ENCODE assay signal across 8 cellular contexts in genomic region chr7:27201231-27202017, GRCh38. TPM values are rescaled to one million over a fixed set of nuclear protein-coding genes. Genes with fewer than 3 reads are reported as not detected.
DNase-seq lines count a peak whose midpoint lies in the region; ATAC-seq, FAIRE-seq and TF ChIP-seq lines count a peak whose summit lies in the region.
"Had no signal": no experiment of that assay in that cellular context is flagged by ENCODE, and none has a peak within 500 bp of the region (broad histone marks: within the 10 kb centered on the region; RNA-seq: fewer than 3 reads in every experiment).

No MANE protein-coding gene starts in this region.

- peaks cover 0 to 11% (median 3%) of the 10 kb centered on the region in 8 donors for H3K9me3 Mint-ChIP-seq in CD4-positive, alpha-beta memory T cell

- no peaks in the 10 kb centered on the region for H3K36me3 Mint-ChIP-seq in CD4-positive, alpha-beta memory T cell

- H3K27ac ChIP-seq in CD4-positive, alpha-beta memory T cell (ENCODE audit: low read depth, low read length) = no peak overlapping the region
- no peak overlapping the region for H3K27ac ChIP-seq in OCI-LY1 (ENCODE audit: low read depth, low read length, poor library complexity, severe bottlenecking)
- H3K27ac ChIP-seq in keratinocyte (ENCODE audit: control insufficient read depth, insufficient read depth, low read length) = no peak overlapping the region

- H2AFZ ChIP-seq in OCI-LY1 (ENCODE audit: low read length) = no peak overlapping the region
- no peak overlapping the region for H2AFZ ChIP-seq in keratinocyte (ENCODE audit: control insufficient read depth, low read length)

- intact Hi-C loops in CD4-positive, alpha-beta memory T cell (cut with micrococcal nuclease) = no loop called here

- H3K4me2 ChIP-seq in OCI-LY1 (ENCODE audit: low read length) (peak overlapping the region; percentile 86), keratinocyte (ENCODE audit: control insufficient read depth, extremely low read depth, insufficient read depth, low read depth, low read length) (peak overlapping the region; percentile 82)

- no peaks in the 10 kb centered on the region for H3K9me3 ChIP-seq in CD4-positive, alpha-beta memory T cell (ENCODE audit: control insufficient read depth in 1 of 2, low read length in 2 of 2)
- no peaks in the 10 kb centered on the region for H3K9me3 ChIP-seq in OCI-LY1 (ENCODE audit: low read length)
- H3K9me3 ChIP-seq in keratinocyte (ENCODE audit: control insufficient read depth, low read depth, low read length) = no peaks in the 10 kb centered on the region
- H3K9me3 ChIP-seq: heart left ventricle had no signal

- peaks cover 72 to 81% of the 10 kb centered on the region in 2 donors for H3K27me3 Mint-ChIP-seq in CD4-positive, alpha-beta memory T cell

- H4K20me1 ChIP-seq in OCI-LY1 (ENCODE audit: insufficient read depth, low read length) = no peaks in the 10 kb centered on the region
- peaks cover 5% of the 10 kb centered on the region for H4K20me1 ChIP-seq in keratinocyte (ENCODE audit: control insufficient read depth, extremely low read depth, insufficient read depth, low read length)

- H3K4me1 Mint-ChIP-seq in CD4-positive, alpha-beta memory T cell = peaks cover 28 to 64% (median 41%) of the 10 kb centered on the region in 4 donors

- H3K36me3 ChIP-seq in CD4-positive, alpha-beta memory T cell (ENCODE audit: insufficient read depth, low read length) = no peaks in the 10 kb centered on the region
- H3K36me3 ChIP-seq in OCI-LY1 (ENCODE audit: insufficient read depth, low read length) (no peaks in the 10 kb centered on the region), keratinocyte (ENCODE audit: control insufficient read depth in 2 of 2, extremely low read depth in 1 of 2, insufficient read depth in 2 of 2, low read length in 2 of 2) (no peaks in the 10 kb centered on the region)
- H3K36me3 ChIP-seq: heart left ventricle had no signal

- dilution Hi-C loops in keratinocyte (cut with MboI; ENCODE audit: extremely low pct_ligation_motif_present, low sequenced_read_pairs) = loop anchor here (25.0 kb wide), 1 partner anchor 386 kb away; no protein-coding TSS in a partner anchor

- POLR2A ChIA-PET in CD4-positive, alpha-beta memory T cell (lab: Charles Lee; ENCODE audit: partially characterized antibody) = interaction anchor here (1.3 kb wide), 1 partner anchor 16 kb away, joined by 3 read pairs; the partner anchor contains the start of gene HOXA11

- H3K9me1 ChIP-seq in keratinocyte (ENCODE audit: control insufficient read depth, extremely low read depth, insufficient read depth, low read length) = no peaks in the 10 kb centered on the region

- no peaks in the 10 kb centered on the region for H3F3A ChIP-seq in OCI-LY1 (ENCODE audit: insufficient read depth, low read length)

- H3K4me1 ChIP-seq in CD4-positive, alpha-beta memory T cell (ENCODE audit: insufficient read depth, low read length) = peaks cover 40% of the 10 kb centered on the region
- H3K4me1 ChIP-seq in OCI-LY1 (ENCODE audit: insufficient read depth, low read length, severe bottlenecking) = peaks cover 34% of the 10 kb centered on the region
- H3K4me1 ChIP-seq in keratinocyte (ENCODE audit: control insufficient read depth, extremely low read depth, insufficient read depth, low read length) = peaks cover 7% of the 10 kb centered on the region

- H3K27me3 ChIP-seq in CD4-positive, alpha-beta memory T cell (ENCODE audit: insufficient read depth, low read length) = peaks cover 82% of the 10 kb centered on the region
- H3K27me3 ChIP-seq in OCI-LY1 (ENCODE audit: insufficient read depth, low read length) = peaks cover 5% of the 10 kb centered on the region; the same call in 1 of the 2 replicates
- H3K27me3 ChIP-seq in keratinocyte (ENCODE audit: control insufficient read depth, extremely low read depth, insufficient read depth, low read length) = peaks cover 88% of the 10 kb centered on the region

- H3K9me2 ChIP-seq in OCI-LY1 (ENCODE audit: low read depth, low read length) = no peaks in the 10 kb centered on the region

- CTCF ChIA-PET in CD4-positive, alpha-beta memory T cell (lab: Charles Lee; ENCODE audit: partially characterized antibody) = interaction anchor here (1.2 kb wide), 1 partner anchor 38 kb away, joined by 4 read pairs; no protein-coding TSS in a partner anchor

- no peak for ATAC-seq in HG03196 (IDR thresholded peaks at IDR 0.05; ENCODE audit: unreplicated experiment)

- FAIRE-seq in keratinocyte (lab: Jason Lieb, UNC) = no peak

- DNase-seq in CD4-positive, alpha-beta memory T cell = no peak
- no peak for DNase-seq in keratinocyte (ENCODE audit: low read depth, low spot score)
- no peak for DNase-seq in hippocampal formation (lab: John Stamatoyannopoulos, UW)
- DNase-seq in activated effector memory CD4-positive, alpha-beta T cell treated with Interleukin-2 at 50 U/mL for 16 hours = no peak
- DNase-seq: activated CD4-positive, alpha-beta T cell treated with anti-CD3 and anti-CD28 coated beads, Interleukin-2, amount 50 U/mL, for 48 hours; heart left ventricle had no signal

- H3K4me3 Mint-ChIP-seq in CD4-positive, alpha-beta memory T cell = peak overlapping the region; percentile 45 to 78 (median 71)

- TF ChIP-seq CTCF in OCI-LY1 (IDR thresholded peaks at IDR 0.05; ENCODE audit: low read length) = no peak
- TF ChIP-seq CTCF in keratinocyte (optimal IDR thresholded peaks at IDR 0.05 in 1 of 3, IDR thresholded peaks at IDR 0.05 in 1 of 3, conservative IDR thresholded peaks at IDR 0.05 in 1 of 3; ENCODE audit: extremely low read depth in 1 of 3, insufficient read depth in 2 of 3, low read length in 3 of 3) = no peak

- H3K9ac ChIP-seq in OCI-LY1 (ENCODE audit: low read length) = no peak overlapping the region; the same call in 1 of the 2 replicates
- H3K9ac ChIP-seq in keratinocyte (ENCODE audit: control insufficient read depth, extremely low read depth, insufficient read depth, low read length) = no peak overlapping the region

- H3K79me2 ChIP-seq in OCI-LY1 (ENCODE audit: insufficient read depth, low read length) (no peaks in the 10 kb centered on the region), keratinocyte (ENCODE audit: control insufficient read depth, insufficient read depth, low read length) (no peaks in the 10 kb centered on the region)

- no peak overlapping the region for H3K4me3 ChIP-seq in CD4-positive, alpha-beta memory T cell (ENCODE audit: low read length in 2 of 2)
- H3K4me3 ChIP-seq in OCI-LY1 (ENCODE audit: low read depth, low read length, poor library complexity, severe bottlenecking) (peak overlapping the region; percentile 69), keratinocyte (ENCODE audit: control insufficient read depth in 2 of 3, extremely low read depth in 1 of 3, insufficient read depth in 2 of 3, low read depth in 1 of 3, low read length in 3 of 3) (peak overlapping the region in 1 of 3 experiments; percentile 16)

- peak overlapping the region in 2 of 7 donors; percentile 48 to 87 for H3K27ac Mint-ChIP-seq in CD4-positive, alpha-beta memory T cell

RNA-seq across cellular contexts. Expression of gene HOXA13, which starts 1.5 kb away (rescaled TPM):
- total RNA-seq in CD4-positive, alpha-beta memory T cell = not detected
- not detected for polyA plus RNA-seq in CD4-positive, alpha-beta memory T cell
- not detected in 3 replicates for polyA plus RNA-seq in keratinocyte
- not detected for polyA plus RNA-seq in keratinocyte (2011; ENCODE audit: low read depth)
- polyA plus RNA-seq in keratinocyte (2011; cell fraction: cytosol; rRNA removed) = not detected in 2 replicates
- not detected in 2 replicates for polyA plus RNA-seq in keratinocyte (2011; cell fraction: nucleus; rRNA removed)
- not detected in 2 replicates for polyA plus RNA-seq in keratinocyte (2012; ENCODE audit: low replicate concordance)
- not detected in 3 replicates for polyA minus RNA-seq in keratinocyte
- polyA minus RNA-seq in keratinocyte (2011; cell fraction: cytosol; rRNA and poly(A)+ RNA removed) = not detected
- not detected in 2 replicates for polyA minus RNA-seq in keratinocyte (2011; cell fraction: nucleus; rRNA and poly(A)+ RNA removed)
- total RNA-seq: heart left ventricle had no signal
- polyA plus RNA-seq: heart left ventricle had no signal

RNA-seq across cellular contexts. Expression of gene HOXA11, which starts 16.4 kb away (rescaled TPM):
- not detected for total RNA-seq in CD4-positive, alpha-beta memory T cell
- polyA plus RNA-seq in CD4-positive, alpha-beta memory T cell = not detected
- polyA plus RNA-seq in keratinocyte = 0.07 to 0.18 TPM (median 0.14 TPM) in 3 replicates
- polyA plus RNA-seq in keratinocyte (2011; ENCODE audit: low read depth) = not detected
- polyA plus RNA-seq in keratinocyte (2011; cell fraction: cytosol; rRNA removed) = 0.17 and 0.19 TPM in 2 replicates
- polyA plus RNA-seq in keratinocyte (2011; cell fraction: nucleus; rRNA removed) = 0.13 TPM in 2 replicates
- polyA plus RNA-seq in keratinocyte (2012; ENCODE audit: low replicate concordance) = 0.16 and 0.27 TPM in 2 replicates
- polyA minus RNA-seq in keratinocyte = not detected in 3 replicates
- not detected for polyA minus RNA-seq in keratinocyte (2011; cell fraction: cytosol; rRNA and poly(A)+ RNA removed)
- polyA minus RNA-seq in keratinocyte (2011; cell fraction: nucleus; rRNA and poly(A)+ RNA removed) = not detected in 2 replicates
- total RNA-seq: heart left ventricle had no signal
- polyA plus RNA-seq: heart left ventricle had no signal

RNA-seq across cellular contexts. Expression of gene HOXA10, which starts 27.3 kb away (rescaled TPM):
- total RNA-seq in CD4-positive, alpha-beta memory T cell = not detected
- polyA plus RNA-seq in CD4-positive, alpha-beta memory T cell = not detected
- polyA plus RNA-seq in keratinocyte = 1.6 to 4.5 TPM (median 2.4 TPM) in 3 replicates
- 0.40 TPM for polyA plus RNA-seq in keratinocyte (2011; ENCODE audit: low read depth)
- polyA plus RNA-seq in keratinocyte (2011; cell fraction: cytosol; rRNA removed) = 2.0 and 2.2 TPM in 2 replicates
- 2.0 and 2.1 TPM in 2 replicates for polyA plus RNA-seq in keratinocyte (2011; cell fraction: nucleus; rRNA removed)
- 2.5 and 9.5 TPM in 2 replicates for polyA plus RNA-seq in keratinocyte (2012; ENCODE audit: low replicate concordance)
- 1.9 to 5.1 TPM (median 3.0 TPM) in 3 replicates for polyA minus RNA-seq in keratinocyte
- polyA minus RNA-seq in keratinocyte (2011; cell fraction: cytosol; rRNA and poly(A)+ RNA removed) = not detected
- 0.47 and 0.84 TPM in 2 replicates for polyA minus RNA-seq in keratinocyte (2011; cell fraction: nucleus; rRNA and poly(A)+ RNA removed)

RNA-seq across cellular contexts. Expression of gene HOXA9, which starts 36.1 kb away (rescaled TPM):
- total RNA-seq in CD4-positive, alpha-beta memory T cell = not detected
- polyA plus RNA-seq in CD4-positive, alpha-beta memory T cell = not detected
- polyA plus RNA-seq in keratinocyte = 9.0 to 40.5 TPM (median 28.1 TPM) in 3 replicates
- 76.1 TPM for polyA plus RNA-seq in keratinocyte (2011; ENCODE audit: low read depth)
- 20.4 and 23.2 TPM in 2 replicates for polyA plus RNA-seq in keratinocyte (2011; cell fraction: cytosol; rRNA removed)
- 22.3 and 31.4 TPM in 2 replicates for polyA plus RNA-seq in keratinocyte (2011; cell fraction: nucleus; rRNA removed)
- 21.1 and 27.0 TPM in 2 replicates for polyA plus RNA-seq in keratinocyte (2012; ENCODE audit: low replicate concordance)
- polyA minus RNA-seq in keratinocyte = 1.5 to 5.7 TPM (median 4.0 TPM) in 3 replicates
- 9.4 TPM for polyA minus RNA-seq in keratinocyte (2011; cell fraction: cytosol; rRNA and poly(A)+ RNA removed)
- polyA minus RNA-seq in keratinocyte (2011; cell fraction: nucleus; rRNA and poly(A)+ RNA removed) = 2.2 and 3.8 TPM in 2 replicates
- polyA plus RNA-seq: heart left ventricle had no signal

RNA-seq across cellular contexts. Expression of gene EVX1, which starts 41.2 kb away (rescaled TPM):
- total RNA-seq in CD4-positive, alpha-beta memory T cell = not detected
- not detected for polyA plus RNA-seq in CD4-positive, alpha-beta memory T cell
- not detected in 3 replicates for polyA plus RNA-seq in keratinocyte
- polyA plus RNA-seq in keratinocyte (2011; ENCODE audit: low read depth) = not detected
- not detected in 2 replicates for polyA plus RNA-seq in keratinocyte (2011; cell fraction: cytosol; rRNA removed)
- not detected in 2 replicates for polyA plus RNA-seq in keratinocyte (2011; cell fraction: nucleus; rRNA removed)
- polyA plus RNA-seq in keratinocyte (2012; ENCODE audit: low replicate concordance) = not detected in 2 replicates
- polyA minus RNA-seq in keratinocyte = not detected in 3 replicates
- polyA minus RNA-seq in keratinocyte (2011; cell fraction: cytosol; rRNA and poly(A)+ RNA removed) = not detected
- polyA minus RNA-seq in keratinocyte (2011; cell fraction: nucleus; rRNA and poly(A)+ RNA removed) = not detected in 2 replicates
- total RNA-seq: heart left ventricle had no signal
- polyA plus RNA-seq: heart left ventricle had no signal
